14 cellular contexts compared by ENCODE assay signal in genomic region chr6:144248003-144248402, GRCh38.
DNase-seq lines count a peak whose midpoint lies in the region; ATAC-seq and TF ChIP-seq lines count a peak whose summit lies in the region.
"Had no signal": no experiment of that assay in that cellular context is flagged by ENCODE, and none has a peak within 500 bp of the region (broad histone marks: within the 10 kb centered on the region; RNA-seq: fewer than 3 reads in every experiment).

No MANE protein-coding gene starts in this region.

- peak overlapping the region; percentile 82 for H3K27ac Mint-ChIP-seq in activated naive CD8-positive, alpha-beta T cell treated with anti-CD3 and anti-CD28 coated beads, Interleukin-2, amount 50 U/mL, for 24 hours
- H3K27ac Mint-ChIP-seq in nephron progenitor cell: peak overlapping the region; percentile 57
- H3K27ac Mint-ChIP-seq: endodermal cell had no signal

- H3K36me3 Mint-ChIP-seq in activated naive CD8-positive, alpha-beta T cell treated with anti-CD3 and anti-CD28 coated beads, Interleukin-2, amount 50 U/mL, for 24 hours (ENCODE audit: low read depth): no peaks in the 10 kb centered on the region
- H3K36me3 Mint-ChIP-seq in nephron progenitor cell (ENCODE audit: low read depth): peaks cover 5% of the 10 kb centered on the region

- DNase-seq in activated CD4-positive, CD25-positive, alpha-beta regulatory T cell treated with anti-CD3 and anti-CD28 coated beads, Interleukin-2, amount 50 U/mL, for 72 hours: no peak
- DNase-seq in activated naive CD8-positive, alpha-beta T cell treated with anti-CD3 and anti-CD28 coated beads, Interleukin-2, amount 50 U/mL, for 24 hours: no peak
- DNase-seq in nephron progenitor cell: no peak
- DNase-seq in pons (ENCODE audit: low spot score): no peak
- DNase-seq in GM10266 (ENCODE audit: extremely low spot score): no peak
- DNase-seq: DMS153, endodermal cell, NCI-H2227 treated with DMSO at 0.1 percent for 48 hours, posterior cingulate gyrus, SIG-M5, spleen had no signal

- ATAC-seq in activated CD4-positive, CD25-positive, alpha-beta regulatory T cell treated with anti-CD3 and anti-CD28 coated beads, Interleukin-2, amount 50 U/mL, for 24 hours: peak; percentile 58 to 72
- peak; percentile 11 for ATAC-seq in HG02938 (IDR thresholded peaks at IDR 0.05; ENCODE audit: unreplicated experiment)
- peak; percentile 78 for ATAC-seq in activated naive CD8-positive, alpha-beta T cell treated with anti-CD3 and anti-CD28 coated beads, Interleukin-2, amount 50 U/mL, for 24 hours
- ATAC-seq in HG02588 (IDR thresholded peaks at IDR 0.05; ENCODE audit: unreplicated experiment): no peak

- no peak overlapping the region for H3K4me3 Mint-ChIP-seq in activated naive CD8-positive, alpha-beta T cell treated with anti-CD3 and anti-CD28 coated beads, Interleukin-2, amount 50 U/mL, for 24 hours
- no peak overlapping the region for H3K4me3 Mint-ChIP-seq in nephron progenitor cell
- H3K4me3 Mint-ChIP-seq: endodermal cell had no signal

- TF ChIP-seq CTCF in nephron progenitor cell (IDR thresholded peaks at IDR 0.05): no peak
- no peak for TF ChIP-seq CTCF in GM10266 (IDR thresholded peaks at IDR 0.05; ENCODE audit: control insufficient read depth, insufficient read depth, low read depth, missing control alignments)

- peaks cover 23% of the 10 kb centered on the region for H3K4me1 Mint-ChIP-seq in activated naive CD8-positive, alpha-beta T cell treated with anti-CD3 and anti-CD28 coated beads, Interleukin-2, amount 50 U/mL, for 24 hours
- peaks cover 27% of the 10 kb centered on the region for H3K4me1 Mint-ChIP-seq in nephron progenitor cell

- H3K9me3 Mint-ChIP-seq in activated naive CD8-positive, alpha-beta T cell treated with anti-CD3 and anti-CD28 coated beads, Interleukin-2, amount 50 U/mL, for 24 hours: peaks cover 8% of the 10 kb centered on the region
- peaks cover 24% of the 10 kb centered on the region for H3K9me3 Mint-ChIP-seq in nephron progenitor cell

- peaks cover 4% of the 10 kb centered on the region for H3K27me3 Mint-ChIP-seq in activated naive CD8-positive, alpha-beta T cell treated with anti-CD3 and anti-CD28 coated beads, Interleukin-2, amount 50 U/mL, for 24 hours
- peaks cover 18% of the 10 kb centered on the region for H3K27me3 Mint-ChIP-seq in nephron progenitor cell (ENCODE audit: low read depth, poor library complexity)
